Comparison of ENCODE assay signal across 12 cellular contexts in the genomic region with DNA sequence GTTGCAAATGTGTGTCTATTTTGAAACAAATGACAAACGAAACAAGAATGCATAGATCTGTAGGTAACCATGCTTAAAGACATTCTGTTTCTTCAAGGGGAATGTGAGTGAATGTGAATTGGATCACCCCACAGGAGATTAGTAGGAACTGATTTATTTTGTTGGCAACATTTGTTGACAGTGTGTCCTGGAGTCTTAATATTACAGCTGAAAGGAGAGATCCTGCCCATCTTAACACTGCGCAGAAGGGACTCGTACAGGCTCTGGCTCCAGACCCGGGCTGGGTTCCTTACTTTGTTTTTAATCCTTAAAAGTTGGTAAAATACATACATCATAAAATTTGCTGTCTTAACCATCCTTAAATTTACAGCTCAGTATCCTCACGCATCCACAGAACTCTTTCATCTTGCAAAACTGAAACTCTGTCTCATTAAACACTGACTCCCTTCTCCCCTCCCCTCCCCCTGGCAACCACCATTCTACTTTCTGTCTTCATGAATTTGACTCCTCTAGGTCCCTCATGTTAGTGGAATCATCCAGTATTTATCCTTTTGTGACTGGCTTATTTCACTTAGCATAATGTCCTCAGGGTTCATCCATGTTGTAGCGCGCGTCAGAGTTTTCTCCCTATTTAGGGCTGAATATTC.
DNase-seq lines count a peak whose midpoint lies in the region; ATAC-seq and TF ChIP-seq lines count a peak whose summit lies in the region.
"Had no signal": no experiment of that assay in that cellular context is flagged by ENCODE, and none has a peak within 500 bp of the region (broad histone marks: within the 10 kb centered on the region; RNA-seq: fewer than 3 reads in every experiment).

No MANE protein-coding gene starts in this region.

- ATAC-seq in activated naive CD4-positive, alpha-beta T cell treated with anti-CD3 and anti-CD28 coated beads, Interleukin-2, amount 50 U/mL, for 72 hours, result peak; percentile 53 to 66
- peak; percentile 70; the same call in 2 of the 3 replicates for ATAC-seq in RWPE2 (ENCODE audit: low read depth)
- ATAC-seq in stimulated activated naive CD8-positive, alpha-beta T cell treated with anti-CD3 and anti-CD28 coated beads, Interleukin-15, Interleukin-2, amounts not matched to agents 100 U/mL and 50 U/mL, for 24 hours, result peak; percentile 45
- ATAC-seq: activated CD8-positive, alpha-beta memory T cell treated with anti-CD3 and anti-CD28 coated beads, Interleukin-2, amount 10 ng/mL, durations not matched to agents 7 days and 5 days had no signal

- peaks cover 0 to 3% of the 10 kb centered on the region in 2 donors for H3K36me3 Mint-ChIP-seq in activated naive CD4-positive, alpha-beta T cell treated with anti-CD3 and anti-CD28 coated beads, Interleukin-2, amount 50 U/mL, for 72 hours
- H3K36me3 Mint-ChIP-seq: activated CD8-positive, alpha-beta memory T cell treated with anti-CD3 and anti-CD28 coated beads, Interleukin-2, amount 10 ng/mL, durations not matched to agents 7 days and 5 days had no signal

- H3K27ac Mint-ChIP-seq in activated naive CD4-positive, alpha-beta T cell treated with anti-CD3 and anti-CD28 coated beads, Interleukin-2, amount 50 U/mL, for 72 hours, result peak overlapping the region in 1 of 2 donors; percentile 61
- H3K27ac Mint-ChIP-seq: activated CD8-positive, alpha-beta memory T cell treated with anti-CD3 and anti-CD28 coated beads, Interleukin-2, amount 10 ng/mL, durations not matched to agents 7 days and 5 days; endodermal cell had no signal

- H3K27ac ChIP-seq in RWPE2 (ENCODE audit: poor library complexity, severe bottlenecking), result peak overlapping the region; percentile 64
- H3K27ac ChIP-seq in fibroblast of lung (ENCODE audit: insufficient read depth, low read length), result no peak overlapping the region

- H3K36me3 ChIP-seq in RWPE2 (ENCODE audit: low read depth), result no peaks in the 10 kb centered on the region
- H3K36me3 ChIP-seq in fibroblast of lung (ENCODE audit: control insufficient read depth, insufficient read depth, low read length), result no peaks in the 10 kb centered on the region

- peak overlapping the region; percentile 48 for H3K4me2 ChIP-seq in fibroblast of lung (ENCODE audit: extremely low read depth, insufficient read depth, low read length)

- no peak overlapping the region for H2AFZ ChIP-seq in fibroblast of lung (ENCODE audit: low read length)

- H3K79me2 ChIP-seq in fibroblast of lung (ENCODE audit: control insufficient read depth, insufficient read depth, low read length), result peaks cover 58% of the 10 kb centered on the region

- TF ChIP-seq CTCF in RWPE2 (IDR thresholded peaks at IDR 0.05; ENCODE audit: poor library complexity, severe bottlenecking) (no peak), fibroblast of lung (conservative IDR thresholded peaks at IDR 0.05 in 1 of 2, IDR thresholded peaks at IDR 0.05 in 1 of 2; ENCODE audit: low read depth in 1 of 2, low read length in 2 of 2) (no peak)

- no peak for DNase-seq in activated naive CD4-positive, alpha-beta T cell treated with anti-CD3 and anti-CD28 coated beads, Interleukin-2, amount 50 U/mL, for 72 hours (ENCODE audit: low spot score in 2 of 2)
- DNase-seq in activated naive CD4-positive, alpha-beta T cell treated with anti-CD3 and anti-CD28 coated beads, Interleukin-2, amount 50 U/mL, for 16 hours, result no peak
- DNase-seq in RWPE2 (ENCODE audit: low spot score), result no peak
- DNase-seq in fibroblast of lung (ENCODE audit: low read depth in 2 of 2), result peak in 1 of 2 donors; percentile 75
- no peak for DNase-seq in stimulated activated naive CD8-positive, alpha-beta T cell treated with anti-CD3 and anti-CD28 coated beads, Interleukin-15, Interleukin-2, amounts not matched to agents 100 U/mL and 50 U/mL, for 24 hours
- no peak for DNase-seq in hypothalamus (lab: John Stamatoyannopoulos, UW)
- DNase-seq in ureter (ENCODE audit: low spot score), result no peak
- no peak for DNase-seq in cortex of kidney (lab: John Stamatoyannopoulos, UW)
- DNase-seq: activated CD8-positive, alpha-beta memory T cell treated with anti-CD3 and anti-CD28 coated beads, Interleukin-2, amount 10 ng/mL, durations not matched to agents 7 days and 5 days; hippocampal formation; NCI-H2171 had no signal

- H3K9ac ChIP-seq in fibroblast of lung (ENCODE audit: insufficient read depth, low read length), result no peak overlapping the region

- no peaks in the 10 kb centered on the region for H3K9me3 ChIP-seq in RWPE2 (ENCODE audit: severe bottlenecking)
- no peaks in the 10 kb centered on the region for H3K9me3 ChIP-seq in fibroblast of lung (ENCODE audit: control insufficient read depth, insufficient read depth, low read depth, low read length)

- no peaks in the 10 kb centered on the region for H4K20me1 ChIP-seq in fibroblast of lung (ENCODE audit: control insufficient read depth, extremely low read depth, insufficient read depth, low read length)

- H3K4me3 ChIP-seq in RWPE2 (ENCODE audit: severe bottlenecking) (no peak overlapping the region), fibroblast of lung (replicated peaks in 1 of 4; ENCODE audit: control extremely low read depth in 1 of 4, insufficient read depth in 1 of 4, low read depth in 3 of 4, low read length in 4 of 4) (no peak overlapping the region)

- peaks cover 7% of the 10 kb centered on the region for H3K4me1 ChIP-seq in RWPE2 (ENCODE audit: insufficient read depth, poor library complexity, severe bottlenecking)
- peaks cover 14% of the 10 kb centered on the region for H3K4me1 ChIP-seq in fibroblast of lung (ENCODE audit: control insufficient read depth, extremely low read depth, insufficient read depth, low read length)

- H3K27me3 ChIP-seq in RWPE2 (ENCODE audit: insufficient read depth, poor library complexity, severe bottlenecking) (no peaks in the 10 kb centered on the region), fibroblast of lung (ENCODE audit: control insufficient read depth, insufficient read depth, low read length) (no peaks in the 10 kb centered on the region)

- H3K9me3 Mint-ChIP-seq in activated naive CD4-positive, alpha-beta T cell treated with anti-CD3 and anti-CD28 coated beads, Interleukin-2, amount 50 U/mL, for 72 hours, result no peaks in the 10 kb centered on the region
- H3K9me3 Mint-ChIP-seq: endodermal cell had no signal
